ENCODE assay signal across 11 cellular contexts in the genomic region with DNA sequence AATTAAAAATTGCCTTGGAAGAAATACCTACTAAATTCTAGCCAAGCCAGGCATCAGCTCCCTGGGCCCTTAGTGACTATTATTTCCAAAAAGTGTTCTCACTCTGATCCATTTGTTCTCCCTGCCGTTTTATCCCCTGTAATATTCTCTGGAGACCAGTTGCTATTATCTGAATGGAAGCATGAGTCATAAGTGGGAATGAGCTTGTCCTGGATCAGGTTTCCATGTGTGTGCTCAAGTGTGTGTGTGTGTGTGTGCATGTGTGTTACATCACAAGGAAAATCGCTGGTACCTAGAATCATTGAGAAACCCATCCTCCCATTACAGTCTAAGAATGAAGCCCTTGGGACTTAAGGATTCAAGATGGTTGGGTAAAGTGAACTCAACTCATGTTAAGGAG.
DNase-seq lines count a peak whose midpoint lies in the region; ATAC-seq lines count a peak whose summit lies in the region.
"Had no signal": no experiment of that assay in that cellular context is flagged by ENCODE, and none has a peak within 500 bp of the region (broad histone marks: within the 10 kb centered on the region; RNA-seq: fewer than 3 reads in every experiment).

No MANE protein-coding gene starts in this region.

- H2BK15ac ChIP-seq in neuronal stem cell (ENCODE audit: low read length), result no peak overlapping the region

- H3K79me1 ChIP-seq in neuronal stem cell (ENCODE audit: low read depth, low read length), result no peaks in the 10 kb centered on the region

- no peak overlapping the region for H3K14ac ChIP-seq in neuronal stem cell (ENCODE audit: low read length)

- no peak overlapping the region for H3K18ac ChIP-seq in neuronal stem cell (ENCODE audit: low read length)

- DNase-seq in DMS 273 treated with DMSO at 0.1 percent for 48 hours (lab: John Stamatoyannopoulos, UW) (peak; percentile 57), NCI-H187 treated with DMSO at 0.1 percent for 48 hours (lab: John Stamatoyannopoulos, UW) (peak; percentile 60), SW480 (ENCODE audit: low spot score) (peak; percentile 87), left kidney (ENCODE audit: low read depth, low spot score) (peak; percentile 24), neuronal stem cell (ENCODE audit: low spot score) (no peak)
- DNase-seq: CD4-positive, alpha-beta memory T cell had no signal

- H2AFZ ChIP-seq in neuronal stem cell (ENCODE audit: low read length), result no peak overlapping the region

- no peak overlapping the region for H3K27ac ChIP-seq in neuronal stem cell (replicated peaks; ENCODE audit: low read length)
- H3K27ac ChIP-seq: cardiac muscle cell had no signal

- H2BK12ac ChIP-seq in neuronal stem cell (ENCODE audit: low read length), result no peak overlapping the region

- no peak overlapping the region for H2BK120ac ChIP-seq in neuronal stem cell (ENCODE audit: low read depth, low read length)

- no peak overlapping the region for H3K23ac ChIP-seq in neuronal stem cell (ENCODE audit: low read depth, low read length, poor library complexity)

- H3K4me3 ChIP-seq in neuronal stem cell (ENCODE audit: low read length in 2 of 2), result no peak overlapping the region
- H3K4me3 ChIP-seq: cardiac muscle cell had no signal

- H3K9ac ChIP-seq in neuronal stem cell (ENCODE audit: low read depth, low read length, poor library complexity), result no peak overlapping the region

- no peak overlapping the region for H4K8ac ChIP-seq in neuronal stem cell (ENCODE audit: low read depth, low read length)

- H3K4me1 ChIP-seq in neuronal stem cell (ENCODE audit: control insufficient read depth in 2 of 2, insufficient read depth in 1 of 2, low read depth in 1 of 2, low read length in 2 of 2), result peaks cover 5 to 9% of the 10 kb centered on the region in 2 donors

- no peak overlapping the region for H2BK5ac ChIP-seq in neuronal stem cell (ENCODE audit: low read length)

- no peak overlapping the region for H3K4me2 ChIP-seq in neuronal stem cell (ENCODE audit: insufficient read depth, low read length, poor library complexity, severe bottlenecking)

- H3K9me3 ChIP-seq in neuronal stem cell (replicated peaks in 1 of 2; ENCODE audit: control insufficient read depth in 2 of 2, insufficient read depth in 1 of 2, low read depth in 1 of 2, low read length in 2 of 2), result no peaks in the 10 kb centered on the region

- H3K36me3 ChIP-seq in neuronal stem cell (replicated peaks in 1 of 2; ENCODE audit: control insufficient read depth in 2 of 2, insufficient read depth in 2 of 2, low read length in 2 of 2), result no peaks in the 10 kb centered on the region
- H3K36me3 ChIP-seq: cardiac muscle cell had no signal

- H3K4ac ChIP-seq in neuronal stem cell (ENCODE audit: low read length), result no peak overlapping the region

- no peak for ATAC-seq in GM18511 (IDR thresholded peaks at IDR 0.05; ENCODE audit: unreplicated experiment)
- ATAC-seq in GM18873 (IDR thresholded peaks at IDR 0.05; ENCODE audit: low FRiP score, unreplicated experiment), result no peak
- ATAC-seq in HG03135 (IDR thresholded peaks at IDR 0.05; ENCODE audit: unreplicated experiment), result no peak
- ATAC-seq: SK-N-SH treated with all-trans-retinoic acid at 6 μM for 48 hours had no signal

- WGBS in neuronal stem cell (ENCODE audit: extremely low coverage in 2 of 2, insufficient read length in 2 of 2, insufficient replicate concordance in 1 of 2), 2 donors, result no CpG with 5 or more reads among the region's 2 CpGs

- H2AK5ac ChIP-seq in neuronal stem cell (ENCODE audit: low read depth, low read length), result no peak overlapping the region

- H3K27me3 ChIP-seq in neuronal stem cell (ENCODE audit: control insufficient read depth in 3 of 3, insufficient read depth in 3 of 3, low read depth in 1 of 3, low read length in 3 of 3), result no peaks in the 10 kb centered on the region
- H3K27me3 ChIP-seq: cardiac muscle cell had no signal

- no peak overlapping the region for H4K91ac ChIP-seq in neuronal stem cell (ENCODE audit: low read depth, low read length, poor library complexity)
